Comparison of ENCODE assay signal across 24 cellular contexts in the genomic region with DNA sequence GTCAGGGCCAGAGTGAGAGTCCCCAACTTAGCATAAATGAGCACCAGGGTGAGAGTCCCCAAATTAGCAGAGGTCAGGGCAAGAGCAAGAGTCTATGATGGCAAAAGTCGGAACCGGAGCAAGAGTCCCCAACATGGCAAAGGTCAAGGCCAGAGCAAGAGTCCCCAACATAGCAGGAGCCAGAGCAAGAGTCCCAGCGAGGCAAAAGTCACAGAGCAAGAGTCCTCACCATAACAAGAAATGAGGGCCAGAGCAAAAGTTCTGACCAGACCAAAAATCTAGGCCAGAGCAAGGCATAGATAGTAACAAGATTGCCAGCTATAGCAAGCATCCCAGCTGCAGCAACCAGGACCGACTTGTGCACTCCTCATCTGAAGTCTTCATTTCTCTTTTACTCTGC. TPM values are rescaled to one million over a fixed set of nuclear protein-coding genes. Genes with fewer than 3 reads are reported as not detected.
DNase-seq lines count a peak whose midpoint lies in the region; ATAC-seq lines count a peak whose summit lies in the region.
"Had no signal": no experiment of that assay in that cellular context is flagged by ENCODE, and none has a peak within 500 bp of the region (broad histone marks: within the 10 kb centered on the region; RNA-seq: fewer than 3 reads in every experiment).

No MANE protein-coding gene starts in this region.

- POLR2A ChIA-PET in CD8-positive, alpha-beta memory T cell (lab: Charles Lee): no interaction called here
- POLR2A ChIA-PET in naive thymus-derived CD8-positive, alpha-beta T cell (lab: Charles Lee): no interaction called here

- H3K27me3 Mint-ChIP-seq in activated T-cell treated with anti-CD3 and anti-CD28 coated beads, Interleukin-2, amount 50 U/mL, for 24 hours: no peaks in the 10 kb centered on the region
- no peaks in the 10 kb centered on the region for H3K27me3 Mint-ChIP-seq in CD8-positive, alpha-beta memory T cell
- H3K27me3 Mint-ChIP-seq in activated naive CD8-positive, alpha-beta T cell treated with anti-CD3 and anti-CD28 coated beads, Interleukin-2, amount 50 U/mL, for 24 hours: no peaks in the 10 kb centered on the region
- H3K27me3 Mint-ChIP-seq in naive thymus-derived CD8-positive, alpha-beta T cell: no peaks in the 10 kb centered on the region
- H3K27me3 Mint-ChIP-seq: activated CD8-positive, alpha-beta memory T cell treated with anti-CD3 and anti-CD28 coated beads, Interleukin-2, amount 10 ng/mL, durations not matched to agents 7 days and 5 days had no signal

- ATAC-seq in activated naive CD8-positive, alpha-beta T cell treated with anti-CD3 and anti-CD28 coated beads, Interleukin-2, amount 50 U/mL, for 24 hours: no peak
- ATAC-seq in naive thymus-derived CD8-positive, alpha-beta T cell: no peak
- no peak for ATAC-seq in esophagus mucosa
- no peak for ATAC-seq in GM18502 (IDR thresholded peaks at IDR 0.05; ENCODE audit: poor library complexity, unreplicated experiment)
- ATAC-seq: A549; activated CD8-positive, alpha-beta memory T cell treated with anti-CD3 and anti-CD28 coated beads, Interleukin-2, amount 10 ng/mL, durations not matched to agents 7 days and 5 days had no signal

- H3K4me3 Mint-ChIP-seq in activated T-cell treated with anti-CD3 and anti-CD28 coated beads, Interleukin-2, amount 50 U/mL, for 24 hours: no peak overlapping the region
- H3K4me3 Mint-ChIP-seq in CD8-positive, alpha-beta memory T cell: no peak overlapping the region
- H3K4me3 Mint-ChIP-seq in activated naive CD8-positive, alpha-beta T cell treated with anti-CD3 and anti-CD28 coated beads, Interleukin-2, amount 50 U/mL, for 24 hours: no peak overlapping the region
- H3K4me3 Mint-ChIP-seq in naive thymus-derived CD8-positive, alpha-beta T cell: no peak overlapping the region
- H3K4me3 Mint-ChIP-seq: activated CD8-positive, alpha-beta memory T cell treated with anti-CD3 and anti-CD28 coated beads, Interleukin-2, amount 10 ng/mL, durations not matched to agents 7 days and 5 days; T-helper 2 cell treated with Interferon-gamma antibody and Interleukin-4, amounts not matched to agents 5 μg/mL and 100 μg/mL, for 36 hours had no signal

- H3K4me1 ChIP-seq in CD8-positive, alpha-beta memory T cell (ENCODE audit: insufficient read depth, low read length): peaks cover 14% of the 10 kb centered on the region

- H3K27me3 ChIP-seq in CD8-positive, alpha-beta memory T cell (ENCODE audit: insufficient read depth, low read length, poor library complexity, severe bottlenecking): no peaks in the 10 kb centered on the region
- H3K27me3 ChIP-seq: BLaER1 treated with 17β-estradiol and CSF1 and Interleukin-3, amounts not matched to agents 10 nM and 100 nM; colonic mucosa; MG63 had no signal

- no peak for DNase-seq in activated T-cell treated with anti-CD3 and anti-CD28 coated beads, Interleukin-2, amount 50 U/mL, for 24 hours
- DNase-seq in activated T-cell treated with anti-CD3 and anti-CD28 coated beads for 4 hours: no peak
- DNase-seq in CD8-positive, alpha-beta memory T cell: no peak
- DNase-seq in activated naive CD8-positive, alpha-beta T cell treated with anti-CD3 and anti-CD28 coated beads, Interleukin-2, amount 50 U/mL, for 24 hours: no peak
- DNase-seq in naive thymus-derived CD8-positive, alpha-beta T cell: no peak
- DNase-seq in NCI-H526 (lab: John Stamatoyannopoulos, UW): no peak
- DNase-seq: activated CD8-positive, alpha-beta memory T cell treated with anti-CD3 and anti-CD28 coated beads, Interleukin-2, amount 10 ng/mL, durations not matched to agents 7 days and 5 days; activated gamma-delta T cell; colonic mucosa; DMS153; hippocampal formation; islet precursor cell; MG63; NCI-H1436; NCI-H2171; NCI-H748 treated with DMSO at 0.1 percent for 48 hours; stimulated activated naive CD4-positive, alpha-beta T cell treated with Interleukin-2 at 50 U/mL for 16 hours; trophoblast cell had no signal

- no peaks in the 10 kb centered on the region for H3K9me3 Mint-ChIP-seq in activated T-cell treated with anti-CD3 and anti-CD28 coated beads, Interleukin-2, amount 50 U/mL, for 24 hours
- no peaks in the 10 kb centered on the region for H3K9me3 Mint-ChIP-seq in CD8-positive, alpha-beta memory T cell
- H3K9me3 Mint-ChIP-seq in activated naive CD8-positive, alpha-beta T cell treated with anti-CD3 and anti-CD28 coated beads, Interleukin-2, amount 50 U/mL, for 24 hours: no peaks in the 10 kb centered on the region
- peaks cover 0 to 2% (median 0%) of the 10 kb centered on the region in 9 donors for H3K9me3 Mint-ChIP-seq in naive thymus-derived CD8-positive, alpha-beta T cell
- H3K9me3 Mint-ChIP-seq: T-helper 2 cell treated with Interferon-gamma antibody and Interleukin-4, amounts not matched to agents 5 μg/mL and 100 μg/mL, for 36 hours had no signal

- no peak overlapping the region for H3K27ac ChIP-seq in CD8-positive, alpha-beta memory T cell (ENCODE audit: low read depth, low read length)
- H3K27ac ChIP-seq: A549; BLaER1 treated with 17β-estradiol and CSF1 and Interleukin-3, amounts not matched to agents 10 nM and 100 nM; colonic mucosa had no signal

- no peak overlapping the region for H3K4me3 ChIP-seq in CD8-positive, alpha-beta memory T cell (ENCODE audit: low read length)
- H3K4me3 ChIP-seq: A549; BLaER1 treated with 17β-estradiol and CSF1 and Interleukin-3, amounts not matched to agents 10 nM and 100 nM; colonic mucosa; lung; MG63 had no signal

- CTCF ChIA-PET in CD8-positive, alpha-beta memory T cell (lab: Charles Lee): interaction anchor here (5.7 kb wide), 1 partner anchor 98 kb away, joined by 31 read pairs; a partner anchor contains a TSS

- peaks cover 83% of the 10 kb centered on the region for H3K36me3 Mint-ChIP-seq in activated T-cell treated with anti-CD3 and anti-CD28 coated beads, Interleukin-2, amount 50 U/mL, for 24 hours (ENCODE audit: low read depth)
- H3K36me3 Mint-ChIP-seq in CD8-positive, alpha-beta memory T cell: peaks cover 0 to 52% (median 5%) of the 10 kb centered on the region in 3 donors
- H3K36me3 Mint-ChIP-seq in activated naive CD8-positive, alpha-beta T cell treated with anti-CD3 and anti-CD28 coated beads, Interleukin-2, amount 50 U/mL, for 24 hours (ENCODE audit: low read depth): peaks cover 50% of the 10 kb centered on the region
- peaks cover 0 to 44% (median 3%) of the 10 kb centered on the region in 3 donors for H3K36me3 Mint-ChIP-seq in naive thymus-derived CD8-positive, alpha-beta T cell

- H3K36me3 ChIP-seq in CD8-positive, alpha-beta memory T cell (ENCODE audit: insufficient read depth, low read length): peaks cover 4% of the 10 kb centered on the region

- peak overlapping the region; percentile 100 for H3K27ac Mint-ChIP-seq in activated T-cell treated with anti-CD3 and anti-CD28 coated beads, Interleukin-2, amount 50 U/mL, for 24 hours
- peak overlapping the region in 7 of 8 donors; percentile 34 to 100 (median 98) for H3K27ac Mint-ChIP-seq in CD8-positive, alpha-beta memory T cell
- H3K27ac Mint-ChIP-seq in activated naive CD8-positive, alpha-beta T cell treated with anti-CD3 and anti-CD28 coated beads, Interleukin-2, amount 50 U/mL, for 24 hours: peak overlapping the region; percentile 39
- H3K27ac Mint-ChIP-seq in naive thymus-derived CD8-positive, alpha-beta T cell: peak overlapping the region in 9 of 10 donors; percentile 95 to 100 (median 100)

- H3K4me1 Mint-ChIP-seq in activated T-cell treated with anti-CD3 and anti-CD28 coated beads, Interleukin-2, amount 50 U/mL, for 24 hours (ENCODE audit: low read depth): peaks cover 70% of the 10 kb centered on the region
- H3K4me1 Mint-ChIP-seq in CD8-positive, alpha-beta memory T cell: peaks cover 46 to 58% (median 50%) of the 10 kb centered on the region in 3 donors
- peaks cover 48% of the 10 kb centered on the region for H3K4me1 Mint-ChIP-seq in activated naive CD8-positive, alpha-beta T cell treated with anti-CD3 and anti-CD28 coated beads, Interleukin-2, amount 50 U/mL, for 24 hours
- peaks cover 36 to 69% (median 59%) of the 10 kb centered on the region in 4 donors for H3K4me1 Mint-ChIP-seq in naive thymus-derived CD8-positive, alpha-beta T cell

- H3K9me3 ChIP-seq in CD8-positive, alpha-beta memory T cell (ENCODE audit: low read length): no peaks in the 10 kb centered on the region
- H3K9me3 ChIP-seq: A549; BLaER1 treated with 17β-estradiol and CSF1 and Interleukin-3, amounts not matched to agents 10 nM and 100 nM; colonic mucosa; MG63 had no signal

RNA-seq across cellular contexts. Expression of a gene that starts 3.1 kb away (rescaled TPM):
- total RNA-seq in CD8-positive, alpha-beta memory T cell: 10 to 100 TPM; 29.5 to 32.4 TPM
- 14.5 TPM for polyA plus RNA-seq in CD8-positive, alpha-beta memory T cell
- 10 to 100 TPM; 21.7 to 29.7 TPM for total RNA-seq in naive thymus-derived CD8-positive, alpha-beta T cell
- 10 to 100 TPM; 10.3 to 14.0 (median 12.3) TPM for polyA plus RNA-seq in naive thymus-derived CD8-positive, alpha-beta T cell
- total RNA-seq in esophagus mucosa: 18.5 TPM

RNA-seq across cellular contexts. Expression of a gene that starts 40.2 kb away (rescaled TPM):
- total RNA-seq in CD8-positive, alpha-beta memory T cell: 100 to 1,000 TPM; 371 to 394 TPM
- polyA plus RNA-seq in CD8-positive, alpha-beta memory T cell: 278 TPM
- total RNA-seq in naive thymus-derived CD8-positive, alpha-beta T cell: 100 to 1,000 TPM; 130 to 148 TPM
- 100 to 1,000 TPM; 293 to 371 (median 330) TPM for polyA plus RNA-seq in naive thymus-derived CD8-positive, alpha-beta T cell
- total RNA-seq in esophagus mucosa: 291 TPM

RNA-seq across cellular contexts. Expression of a gene that starts 40.3 kb away (rescaled TPM):
- 10 to 100 TPM; 40.3 to 41.3 TPM for total RNA-seq in CD8-positive, alpha-beta memory T cell
- 49.9 TPM for polyA plus RNA-seq in CD8-positive, alpha-beta memory T cell
- total RNA-seq in naive thymus-derived CD8-positive, alpha-beta T cell: 10 to 100 TPM; 38.6 to 40.2 TPM
- 10 to 100 TPM; 43.7 to 46.5 (median 44.6) TPM for polyA plus RNA-seq in naive thymus-derived CD8-positive, alpha-beta T cell
- total RNA-seq in esophagus mucosa: 42.0 TPM

RNA-seq across cellular contexts. Expression of a gene that starts 50.4 kb away (rescaled TPM):
- 1 to 10 TPM; 4.5 to 5.1 TPM for total RNA-seq in CD8-positive, alpha-beta memory T cell
- 1.3 TPM for polyA plus RNA-seq in CD8-positive, alpha-beta memory T cell
- total RNA-seq in naive thymus-derived CD8-positive, alpha-beta T cell: 10 to 100 TPM in 1 of 2 experiments, 1 to 10 TPM in 1; 8.9 to 10.2 TPM
- 1 to 10 TPM in 2 of 3 donors, under 1 TPM in 1; 0.46 to 2.2 (median 1.4) TPM for polyA plus RNA-seq in naive thymus-derived CD8-positive, alpha-beta T cell
- total RNA-seq in esophagus mucosa: 8.7 TPM

Comparison
In these comparisons a context has a peak if more than half of its experiments do, and no peak if none do; other contexts are left out.
1. H3K27ac Mint-ChIP-seq: peak in every context shown above with its lines; median percentile 100 in activated T-cell treated with anti-CD3 and anti-CD28 coated beads, Interleukin-2, amount 50 U/mL, for 24 hours; 100 in naive thymus-derived CD8-positive, alpha-beta T cell; 98 in CD8-positive, alpha-beta memory T cell; 39 in activated naive CD8-positive, alpha-beta T cell treated with anti-CD3 and anti-CD28 coated beads, Interleukin-2, amount 50 U/mL, for 24 hours.